Comparison of ENCODE assay signal across 25 cellular contexts in the genomic region with DNA sequence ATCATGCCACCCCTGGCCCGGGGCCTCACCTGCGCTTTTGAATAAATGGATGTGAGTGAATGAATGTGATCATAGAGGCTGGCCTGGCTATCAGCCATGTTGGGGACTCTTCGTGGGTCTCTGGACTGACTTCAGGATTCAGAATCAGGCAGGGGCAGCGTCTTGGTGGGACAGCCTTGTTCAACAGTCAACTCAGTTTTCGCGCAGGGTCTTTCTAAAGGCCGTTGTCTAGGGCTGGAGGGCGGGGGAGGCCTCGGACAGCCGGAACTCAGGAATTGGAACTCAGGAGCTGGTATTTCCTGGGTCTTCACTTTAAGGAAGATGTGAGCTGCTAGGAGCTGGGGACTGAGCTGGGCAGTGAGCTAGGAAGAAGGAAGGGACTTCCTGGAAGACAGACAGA.
A peak's percentile ranks its signal among the peaks of the same experiment; 100 is the strongest.
DNase-seq lines count a peak whose midpoint lies in the region; ATAC-seq, FAIRE-seq and TF ChIP-seq lines count a peak whose summit lies in the region.
"Had no signal": no experiment of that assay in that cellular context is flagged by ENCODE, and none has a peak within 500 bp of the region (broad histone marks: within the 10 kb centered on the region; RNA-seq: fewer than 3 reads in every experiment).

No MANE protein-coding gene starts in this region.

- H4K5ac ChIP-seq in H1 (ENCODE audit: insufficient read length, low read depth, low read length), result no peak overlapping the region

- intact Hi-C loops in cardiac septum (cut with DNase I), result no loop called here
- intact Hi-C loops in left ventricle myocardium superior (cut with micrococcal nuclease), result no loop called here

- H3K36me3 Mint-ChIP-seq in neural crest cell (ENCODE audit: low read depth), result no peaks in the 10 kb centered on the region
- H3K36me3 Mint-ChIP-seq in stimulated activated memory B cell treated with anti-CD40 and anti-IgM and Interleukin-4, amounts not matched to agents 10 μg/mL and 1 μg/mL and 100 μg/mL, for 72 hours, result no peaks in the 10 kb centered on the region
- H3K36me3 Mint-ChIP-seq: CD4-positive, alpha-beta memory T cell had no signal

- TF ChIP-seq RAD21 in H1 (IDR thresholded peaks at IDR 0.05 in 1 of 2, conservative IDR thresholded peaks at IDR 0.05 in 1 of 2; ENCODE audit: low read depth in 2 of 2, low read length in 2 of 2), result no peak

- no peaks in the 10 kb centered on the region for H3K79me2 ChIP-seq in H1 (ENCODE audit: control insufficient read depth in 1 of 2, insufficient read depth in 2 of 2, low read length in 2 of 2)

- no peaks in the 10 kb centered on the region for H3K27me3 ChIP-seq in H1 (replicated peaks in 1 of 4; ENCODE audit: control insufficient read depth in 3 of 4, extremely low read depth in 1 of 4, insufficient read depth in 3 of 4, low read length in 3 of 4)
- H3K27me3 ChIP-seq: BE2C had no signal

- H3K23ac ChIP-seq in H1 (ENCODE audit: insufficient read length), result no peak overlapping the region

- no peak overlapping the region for H3K9ac ChIP-seq in H1 (replicated peaks in 1 of 4; ENCODE audit: extremely low read depth in 1 of 4, low read depth in 3 of 4, low read length in 3 of 4)
- H3K9ac ChIP-seq: GM23248 had no signal

- peak; percentile 43 for DNase-seq in cardiac septum (ENCODE audit: low spot score)
- DNase-seq in left ventricle myocardium superior, result no peak
- DNase-seq in H1 (ENCODE audit: low read depth in 1 of 2, low spot score in 2 of 2), result no peak
- DNase-seq in neural crest cell (ENCODE audit: low read depth, low spot score), result no peak
- DNase-seq: ACHN; BE2C; Calu3; CD4-positive, alpha-beta memory T cell; DMS 273 treated with DMSO at 0.1 percent for 48 hours; DMS53; DND-41; EL; GM23248; HFFc6; IMR-90 had no signal

- H3K4ac ChIP-seq in H1 (replicated peaks; ENCODE audit: insufficient read length, low read depth, low read length), result no peak overlapping the region

- FAIRE-seq in H1 (lab: Jason Lieb, UNC), result no peak
- FAIRE-seq: A204.1, GM12878, GM19239, H54, HTR-8/SVneo, K562 had no signal

- POLR2A ChIA-PET in H1 (lab: Charles Lee; ENCODE audit: partially characterized antibody), result interaction anchor here (1.3 kb wide), 1 partner anchor 12 kb away, joined by 3 read pairs; no protein-coding TSS in a partner anchor

- H2AFZ ChIP-seq in H1 (ENCODE audit: low read length), result no peak overlapping the region
- H2AFZ ChIP-seq: GM23248 had no signal

- H2AK5ac ChIP-seq in H1 (ENCODE audit: low read depth, low read length), result no peak overlapping the region

- no peak for TF ChIP-seq CTCF in H1 (IDR thresholded peaks at IDR 0.05; ENCODE audit: control extremely low read depth in 1 of 3, insufficient read depth in 1 of 3, low read depth in 1 of 3, low read length in 3 of 3)
- no peak for TF ChIP-seq CTCF in neural crest cell (conservative IDR thresholded peaks at IDR 0.05)

- H3K79me1 ChIP-seq in H1 (ENCODE audit: low read depth, low read length), result no peaks in the 10 kb centered on the region

- H4K8ac ChIP-seq in H1 (ENCODE audit: extremely low read depth, insufficient read depth, low read length), result no peak overlapping the region

- H2BK5ac ChIP-seq in H1 (ENCODE audit: low read depth, low read length), result no peak overlapping the region

- no peaks in the 10 kb centered on the region for H3K9me3 ChIP-seq in H1 (ENCODE audit: insufficient read depth in 2 of 2, low read depth in 1 of 2, low read length in 1 of 2)
- H3K9me3 ChIP-seq: BE2C had no signal

- H4K20me1 ChIP-seq in H1 (replicated peaks in 1 of 2; ENCODE audit: control insufficient read depth in 1 of 2, insufficient read depth in 2 of 2, low read length in 2 of 2), result peaks cover 0 to 2% of the 10 kb centered on the region in 2 experiments

- H3K36me3 ChIP-seq in H1 (ENCODE audit: control insufficient read depth in 2 of 4, insufficient read depth in 4 of 4, low read length in 3 of 4), result no peaks in the 10 kb centered on the region
- H3K36me3 ChIP-seq: BE2C had no signal

- WGBS in H1 (ENCODE audit: extremely low coverage in 1 of 2, insufficient coverage in 1 of 2, insufficient read length in 1 of 2, insufficient replicate concordance in 2 of 2, low coverage in 1 of 2, low lambda C conversion rate in 2 of 2, missing lambda C conversion rate in 1 of 2), 2 experiments, result 94% methylated on average over 10 of the region's 10 CpGs; no CpG with 5 or more reads in 1 of the 2 experiments

- H3K27me3 Mint-ChIP-seq in neural crest cell (ENCODE audit: low read depth), result peaks cover 55% of the 10 kb centered on the region
- peaks cover 11% of the 10 kb centered on the region for H3K27me3 Mint-ChIP-seq in stimulated activated memory B cell treated with anti-CD40 and anti-IgM and Interleukin-4, amounts not matched to agents 10 μg/mL and 1 μg/mL and 100 μg/mL, for 72 hours
- H3K27me3 Mint-ChIP-seq: CD4-positive, alpha-beta memory T cell had no signal

- no peak for TF ChIP-seq POLR2A in H1 (IDR thresholded peaks at IDR 0.05; ENCODE audit: control extremely low read depth in 1 of 2, low read depth in 2 of 2, low read length in 2 of 2)

- CTCF ChIA-PET in H1 (lab: Charles Lee; ENCODE audit: partially characterized antibody), result interaction anchor here (1.2 to 2.7 kb wide), 3 partner anchors 14 to 308 kb away, joined by 3 to 7 read pairs (median 4); no protein-coding TSS in a partner anchor

- peak overlapping the region; percentile 32; the same call in 1 of the 2 replicates for H3K18ac ChIP-seq in H1 (ENCODE audit: extremely low read depth, low read length)

- TF ChIP-seq EP300 in H1 (IDR thresholded peaks at IDR 0.05; ENCODE audit: borderline replicate concordance in 1 of 2, low read depth in 2 of 2, low read length in 2 of 2), result no peak

- H3K4me1 Mint-ChIP-seq in neural crest cell, result peaks cover 54% of the 10 kb centered on the region
- peaks cover 20% of the 10 kb centered on the region for H3K4me1 Mint-ChIP-seq in stimulated activated memory B cell treated with anti-CD40 and anti-IgM and Interleukin-4, amounts not matched to agents 10 μg/mL and 1 μg/mL and 100 μg/mL, for 72 hours
- H3K4me1 Mint-ChIP-seq: CD4-positive, alpha-beta memory T cell had no signal

- no peak overlapping the region for H3K4me2 ChIP-seq in H1 (ENCODE audit: insufficient read depth in 1 of 2, low read depth in 2 of 2, low read length in 2 of 2)

- peak overlapping the region; percentile 90 for H3K27ac Mint-ChIP-seq in neural crest cell (ENCODE audit: unreplicated experiment)
- H3K27ac Mint-ChIP-seq in stimulated activated memory B cell treated with anti-CD40 and anti-IgM and Interleukin-4, amounts not matched to agents 10 μg/mL and 1 μg/mL and 100 μg/mL, for 72 hours, result no peak overlapping the region
- H3K27ac Mint-ChIP-seq: HFFc6 had no signal

- 0 out of 2 replicates have a peak, but pooled peaks cover 2% of the 10 kb centered on the region for H3K23me2 ChIP-seq in H1 (ENCODE audit: low read depth, low read length)

- no peak overlapping the region for H3K4me3 ChIP-seq in H1 (ENCODE audit: extremely low read depth in 1 of 4, insufficient read depth in 2 of 4, low read depth in 3 of 4, low read length in 4 of 4)
- H3K4me3 ChIP-seq: GM12878, GM23248, K562 had no signal

- H2BK12ac ChIP-seq in H1 (ENCODE audit: low read depth, low read length), result no peak overlapping the region

- H4K91ac ChIP-seq in H1 (replicated peaks; ENCODE audit: insufficient read length, low read length), result no peak overlapping the region

- peaks cover 0 to 4% (median 1%) of the 10 kb centered on the region in 4 experiments; a peak in 4 of 7 replicates for H3K4me1 ChIP-seq in H1 (replicated peaks in 1 of 4; ENCODE audit: control insufficient read depth in 3 of 4, insufficient read depth in 4 of 4, low read length in 3 of 4)
- H3K4me1 ChIP-seq: BE2C had no signal

- H2BK20ac ChIP-seq in H1 (ENCODE audit: low read length), result no peak overlapping the region

- no peak overlapping the region for H2BK15ac ChIP-seq in H1 (ENCODE audit: low read length)

- no peak overlapping the region for H3K56ac ChIP-seq in H1 (replicated peaks; ENCODE audit: insufficient read length, low read depth, low read length)

- H3K4me3 Mint-ChIP-seq in neural crest cell, result peak overlapping the region; percentile 19
- H3K4me3 Mint-ChIP-seq in stimulated activated memory B cell treated with anti-CD40 and anti-IgM and Interleukin-4, amounts not matched to agents 10 μg/mL and 1 μg/mL and 100 μg/mL, for 72 hours, result no peak overlapping the region
- H3K4me3 Mint-ChIP-seq: CD4-positive, alpha-beta memory T cell; HFFc6 had no signal

- H3K27ac ChIP-seq in H1 (ENCODE audit: low read depth, low read length), result no peak overlapping the region
- H3K27ac ChIP-seq: GM23248 had no signal

- H2BK120ac ChIP-seq in H1 (replicated peaks; ENCODE audit: low read depth, low read length), result no peak overlapping the region

- H3K9me3 Mint-ChIP-seq in neural crest cell, result no peaks in the 10 kb centered on the region
- H3K9me3 Mint-ChIP-seq in stimulated activated memory B cell treated with anti-CD40 and anti-IgM and Interleukin-4, amounts not matched to agents 10 μg/mL and 1 μg/mL and 100 μg/mL, for 72 hours, result no peaks in the 10 kb centered on the region
- H3K9me3 Mint-ChIP-seq: CD4-positive, alpha-beta memory T cell; HFFc6 had no signal

- no peak overlapping the region for H3K14ac ChIP-seq in H1 (ENCODE audit: insufficient read length)

- ATAC-seq in left ventricle myocardium superior, result no peak
- ATAC-seq in HG02623 (IDR thresholded peaks at IDR 0.05; ENCODE audit: unreplicated experiment), result no peak
- ATAC-seq in stimulated activated memory B cell treated with anti-CD40 and anti-IgM and Interleukin-4, amounts not matched to agents 10 μg/mL and 1 μg/mL and 100 μg/mL, for 72 hours, result no peak
- ATAC-seq in GM19395 (IDR thresholded peaks at IDR 0.05; ENCODE audit: unreplicated experiment), result no peak
- ATAC-seq: GM12878, HCT116, K562 had no signal

TF ChIP-seq in H1, 55 proteins besides CTCF, POLR2A, EP300 and RAD21 (continues in another document):
- no peak for TF ChIP-seq KDM1A (IDR thresholded peaks at IDR 0.05; ENCODE audit: borderline replicate concordance, low read length)
- no peak for TF ChIP-seq HDAC6 (IDR thresholded peaks at IDR 0.05; ENCODE audit: low read depth, low read length)
- TF ChIP-seq, protein P1, sequence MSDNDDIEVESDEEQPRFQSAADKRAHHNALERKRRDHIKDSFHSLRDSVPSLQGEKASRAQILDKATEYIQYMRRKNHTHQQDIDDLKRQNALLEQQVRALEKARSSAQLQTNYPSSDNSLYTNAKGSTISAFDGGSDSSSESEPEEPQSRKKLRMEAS (IDR thresholded peaks at IDR 0.05), result no peak
- no peak for TF ChIP-seq EGR1 (IDR thresholded peaks at IDR 0.05; ENCODE audit: borderline replicate concordance, low read depth, low read length)
- TF ChIP-seq TAF7 (optimal IDR thresholded peaks at IDR 0.05; ENCODE audit: borderline replicate concordance, low read depth, low read length), result no peak
- no peak for TF ChIP-seq CTBP2 (IDR thresholded peaks at IDR 0.05; ENCODE audit: borderline replicate concordance, insufficient read depth, insufficient read length, low read length)
- no peak for TF ChIP-seq ZNF274 (IDR thresholded peaks at IDR 0.05; ENCODE audit: borderline replicate concordance, extremely low read depth, low read length)
- no peak for TF ChIP-seq BACH1 (IDR thresholded peaks at IDR 0.05; ENCODE audit: low read length)
- no peak for TF ChIP-seq KDM4A (IDR thresholded peaks at IDR 0.05; ENCODE audit: low read depth, low read length, severe bottlenecking)
- TF ChIP-seq TEAD4 (IDR thresholded peaks at IDR 0.05; ENCODE audit: low read depth, low read length), result no peak
- TF ChIP-seq CBX8 (IDR thresholded peaks at IDR 0.05; ENCODE audit: borderline replicate concordance, low read depth, low read length), result no peak
